8 cellular contexts compared by ENCODE assay signal in the genomic region with DNA sequence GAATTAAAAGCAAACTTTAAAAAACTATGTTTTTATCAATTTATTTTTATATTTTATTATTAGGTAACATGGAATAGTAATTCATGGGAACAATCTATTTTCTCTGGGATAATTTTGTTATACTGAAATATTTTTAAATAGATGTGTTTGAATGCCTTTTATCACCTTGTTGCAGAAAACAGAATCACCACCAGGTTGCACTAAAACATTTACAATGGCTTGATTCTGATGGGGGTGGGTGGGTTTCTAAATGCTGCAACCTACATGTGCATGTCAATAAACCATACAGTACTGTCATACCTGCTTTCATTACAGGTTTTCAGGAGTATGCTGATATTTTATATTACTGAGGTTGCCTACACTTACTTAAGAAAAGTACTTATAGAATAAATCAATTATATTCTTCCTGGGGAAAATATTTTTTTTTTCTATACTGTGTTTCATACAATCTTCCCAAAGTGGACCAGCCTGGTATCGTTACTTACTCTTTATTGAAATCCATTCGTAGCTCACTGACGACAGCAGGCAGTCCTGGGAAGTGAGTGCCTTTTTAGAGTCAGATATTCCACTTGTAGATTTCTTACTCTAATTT.
A peak's percentile ranks its signal among the peaks of the same experiment; 100 is the strongest.
DNase-seq lines count a peak whose midpoint lies in the region; ATAC-seq and TF ChIP-seq lines count a peak whose summit lies in the region.

No MANE protein-coding gene starts in this region.

- H3K4me1 ChIP-seq in testis (no peaks in the 10 kb centered on the region), esophagus squamous epithelium (no peaks in the 10 kb centered on the region)

- no peaks in the 10 kb centered on the region for H3K9me3 ChIP-seq in testis
- H3K9me3 ChIP-seq in esophagus squamous epithelium: no peaks in the 10 kb centered on the region

- H3K4me1 Mint-ChIP-seq in activated T-helper 17 cell treated with anti-CD3 and anti-CD28 coated beads, Interleukin-2, amount 50 U/mL, for 72 hours: peaks cover 4% of the 10 kb centered on the region

- TF ChIP-seq CTCF in GM13976 (IDR thresholded peaks at IDR 0.05; ENCODE audit: borderline replicate concordance, control extremely low read depth, extremely low read depth, insufficient read depth, missing control alignments): peak; percentile 13
- peak in 1 of 3 experiments; percentile 33 for TF ChIP-seq CTCF in testis (IDR thresholded peaks at IDR 0.05)
- TF ChIP-seq CTCF in esophagus squamous epithelium (IDR thresholded peaks at IDR 0.05): peak in 2 of 6 experiments; percentile 16 to 21

- no peak for ATAC-seq in activated T-helper 17 cell treated with anti-CD3 and anti-CD28 coated beads, Interleukin-2, amount 50 U/mL, for 72 hours (replicated peaks)

- H3K9me3 Mint-ChIP-seq in activated T-helper 17 cell treated with anti-CD3 and anti-CD28 coated beads, Interleukin-2, amount 50 U/mL, for 72 hours: no peaks in the 10 kb centered on the region

- H3K27me3 ChIP-seq in testis: no peaks in the 10 kb centered on the region
- no peaks in the 10 kb centered on the region for H3K27me3 ChIP-seq in esophagus squamous epithelium

- intact Hi-C loops in testis (cut with DNase I; ENCODE audit: low total_unique reads): no loop called here
- intact Hi-C loops in esophagus squamous epithelium (cut with DNase I): no loop called here

- no peak overlapping the region for H3K27ac ChIP-seq in testis
- no peak overlapping the region for H3K27ac ChIP-seq in esophagus squamous epithelium

- no peak overlapping the region for H3K27ac Mint-ChIP-seq in activated T-helper 17 cell treated with anti-CD3 and anti-CD28 coated beads, Interleukin-2, amount 50 U/mL, for 72 hours

- in situ Hi-C loops in GM13976 (cut with MboI; ENCODE audit: low sequenced_read_pairs, unreplicated experiment): loop anchor here (10.0 to 25.0 kb wide), 2 partner anchors 473 to 691 kb away; no protein-coding TSS in a partner anchor

- H3K4me3 ChIP-seq in testis: no peak overlapping the region
- H3K4me3 ChIP-seq in esophagus squamous epithelium: no peak overlapping the region

- H3K36me3 ChIP-seq in testis (ENCODE audit: low read depth, missing control alignments) (no peaks in the 10 kb centered on the region), esophagus squamous epithelium (no peaks in the 10 kb centered on the region)

- no peak overlapping the region for H3K4me3 Mint-ChIP-seq in activated T-helper 17 cell treated with anti-CD3 and anti-CD28 coated beads, Interleukin-2, amount 50 U/mL, for 72 hours

- TF ChIP-seq POLR2A in testis (IDR thresholded peaks at IDR 0.05) (no peak), esophagus squamous epithelium (IDR thresholded peaks at IDR 0.05) (no peak)

- WGBS in testis, 2 donors: 86 to 87% methylated on average over 3 of the region's 3 CpGs
- 73 to 80% methylated on average over 3 of the region's 3 CpGs for WGBS in esophagus squamous epithelium, 2 donors

- H3K36me3 Mint-ChIP-seq in activated T-helper 17 cell treated with anti-CD3 and anti-CD28 coated beads, Interleukin-2, amount 50 U/mL, for 72 hours (ENCODE audit: low read depth): no peaks in the 10 kb centered on the region

- DNase-seq in AG20443 (ENCODE audit: low spot score) (peak; percentile 17), GM13976 (ENCODE audit: low spot score) (peak; percentile 6), NCI-H82 (lab: John Stamatoyannopoulos, UW) (peak; percentile 81), dermis microvascular lymphatic vessel endothelial cell (ENCODE audit: low read depth in 2 of 2) (peak; percentile 57 to 87), pons (ENCODE audit: low spot score) (peak; percentile 53), testis (no peak), esophagus squamous epithelium (lab: John Stamatoyannopoulos, UW) (no peak)

- H3K27me3 Mint-ChIP-seq in activated T-helper 17 cell treated with anti-CD3 and anti-CD28 coated beads, Interleukin-2, amount 50 U/mL, for 72 hours: peaks cover 7% of the 10 kb centered on the region

Comparison
In these comparisons a context has a peak if more than half of its experiments do, and no peak if none do; other contexts are left out.
1. DNase-seq: peak in AG20443 (single experiment), GM13976 (single experiment), NCI-H82 (single experiment), dermis microvascular lymphatic vessel endothelial cell (2 of 2) and pons (single experiment); none in testis (single experiment) and esophagus squamous epithelium (single experiment).